Comparison of ENCODE assay signal across 11 cellular contexts in the genomic region with DNA sequence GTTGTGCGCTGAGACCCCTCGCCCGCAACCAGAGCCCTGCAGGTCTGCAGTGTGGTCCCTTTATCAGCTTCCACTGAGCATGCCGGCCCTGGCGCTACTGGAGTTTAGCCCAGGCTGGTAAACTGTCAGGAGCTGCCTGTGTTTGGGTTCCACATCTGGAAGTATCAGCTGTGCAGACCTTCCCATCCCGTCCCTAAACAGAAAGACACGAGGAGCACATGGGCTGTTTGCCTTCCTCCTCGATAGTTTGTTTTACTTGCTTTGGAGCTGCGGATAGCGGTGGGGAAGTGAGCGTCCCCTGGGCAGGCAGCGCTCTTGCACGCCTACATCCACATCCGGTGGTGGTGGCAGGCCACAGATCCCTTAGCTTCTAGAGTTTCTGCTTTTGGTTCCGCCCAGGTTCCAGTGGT. TPM values are rescaled to one million over a fixed set of nuclear protein-coding genes. Genes with fewer than 3 reads are reported as not detected.
DNase-seq lines count a peak whose midpoint lies in the region; ATAC-seq and TF ChIP-seq lines count a peak whose summit lies in the region.
"Had no signal": no experiment of that assay in that cellular context is flagged by ENCODE, and none has a peak within 500 bp of the region (broad histone marks: within the 10 kb centered on the region; RNA-seq: fewer than 3 reads in every experiment).

No MANE protein-coding gene starts in this region.

- H3K9me3 ChIP-seq in left lung: no peaks in the 10 kb centered on the region
- H3K9me3 ChIP-seq: adrenal gland had no signal

- no peak overlapping the region for H3K4me3 ChIP-seq in left lung
- H3K4me3 ChIP-seq: adrenal gland, lung had no signal

- no peaks in the 10 kb centered on the region for H3K4me1 ChIP-seq in left lung
- H3K4me1 ChIP-seq: adrenal gland had no signal

- no peak overlapping the region for H3K27ac ChIP-seq in left lung
- H3K27ac ChIP-seq: 22Rv1 had no signal

- no peak overlapping the region for H3K27ac Mint-ChIP-seq in activated T-helper 1 cell treated with anti-CD3 and anti-CD28 coated beads, Interleukin-12 subunit alpha, Interleukin-12 subunit beta, Interleukin-2, Interleukin-4 antibody, amounts not matched to agents 30 ng/mL and 10 ng/mL and 1 ng/mL, durations not matched to agents 14 hours and 24 hours and 36 hours

- H3K4me3 Mint-ChIP-seq in activated T-helper 1 cell treated with anti-CD3 and anti-CD28 coated beads, Interleukin-12 subunit alpha, Interleukin-12 subunit beta, Interleukin-2, Interleukin-4 antibody, amounts not matched to agents 30 ng/mL and 10 ng/mL and 1 ng/mL, durations not matched to agents 14 hours and 24 hours and 36 hours: peak overlapping the region; percentile 52

- peaks cover 18% of the 10 kb centered on the region for H3K4me1 Mint-ChIP-seq in activated T-helper 1 cell treated with anti-CD3 and anti-CD28 coated beads, Interleukin-12 subunit alpha, Interleukin-12 subunit beta, Interleukin-2, Interleukin-4 antibody, amounts not matched to agents 30 ng/mL and 10 ng/mL and 1 ng/mL, durations not matched to agents 14 hours and 24 hours and 36 hours (ENCODE audit: low read depth)

- ATAC-seq in HG02840 (IDR thresholded peaks at IDR 0.05; ENCODE audit: low FRiP score, unreplicated experiment) (peak; percentile 60), sciatic nerve (peak; percentile 56), left lung (no peak), HG02678 (IDR thresholded peaks at IDR 0.05; ENCODE audit: unreplicated experiment) (no peak)

- no peak for TF ChIP-seq CTCF in left lung (IDR thresholded peaks at IDR 0.05)

- no peaks in the 10 kb centered on the region for H3K36me3 ChIP-seq in left lung
- H3K36me3 ChIP-seq: adrenal gland had no signal

- intact Hi-C loops in activated T-helper 1 cell treated with anti-CD3 and anti-CD28 coated beads, Interleukin-12 subunit alpha, Interleukin-12 subunit beta, Interleukin-2, Interleukin-4 antibody, amounts not matched to agents 30 ng/mL and 10 ng/mL and 1 ng/mL, durations not matched to agents 14 hours and 24 hours and 36 hours (cut with micrococcal nuclease): loop anchor here (1.0 kb wide), 1 partner anchor 12 kb away; no protein-coding TSS in a partner anchor
- intact Hi-C loops in sciatic nerve (cut with DNase I): no loop called here
- intact Hi-C loops in left lung (cut with DNase I): no loop called here

- no peaks in the 10 kb centered on the region for H3K36me3 Mint-ChIP-seq in activated T-helper 1 cell treated with anti-CD3 and anti-CD28 coated beads, Interleukin-12 subunit alpha, Interleukin-12 subunit beta, Interleukin-2, Interleukin-4 antibody, amounts not matched to agents 30 ng/mL and 10 ng/mL and 1 ng/mL, durations not matched to agents 14 hours and 24 hours and 36 hours (ENCODE audit: low read depth)

- no peaks in the 10 kb centered on the region for H3K9me3 Mint-ChIP-seq in activated T-helper 1 cell treated with anti-CD3 and anti-CD28 coated beads, Interleukin-12 subunit alpha, Interleukin-12 subunit beta, Interleukin-2, Interleukin-4 antibody, amounts not matched to agents 30 ng/mL and 10 ng/mL and 1 ng/mL, durations not matched to agents 14 hours and 24 hours and 36 hours

- peaks cover 13% of the 10 kb centered on the region for H3K27me3 Mint-ChIP-seq in activated T-helper 1 cell treated with anti-CD3 and anti-CD28 coated beads, Interleukin-12 subunit alpha, Interleukin-12 subunit beta, Interleukin-2, Interleukin-4 antibody, amounts not matched to agents 30 ng/mL and 10 ng/mL and 1 ng/mL, durations not matched to agents 14 hours and 24 hours and 36 hours (ENCODE audit: insufficient read depth)

- DNase-seq in SIG-M5 treated with dmso at 0.1 percent for 504 hours (lab: John Stamatoyannopoulos, UW; ENCODE audit: unreplicated experiment) (peak; percentile 8), SIG-M5 (lab: John Stamatoyannopoulos, UW) (no peak), sciatic nerve (ENCODE audit: low spot score) (no peak), LoVo (ENCODE audit: low spot score) (no peak), left lung (no peak)
- peak; percentile 32 for DNase-seq in activated T-helper 1 cell treated with anti-CD3 and anti-CD28 coated beads, Interleukin-12 subunit alpha, Interleukin-12 subunit beta, Interleukin-2, Interleukin-4 antibody, amounts not matched to agents 30 ng/mL and 10 ng/mL and 1 ng/mL, durations not matched to agents 14 hours and 24 hours and 36 hours (ENCODE audit: low spot score)

- peaks cover 0 to 2% of the 10 kb centered on the region in 2 donors for H3K27me3 ChIP-seq in left lung
- H3K27me3 ChIP-seq: adrenal gland had no signal

RNA-seq across cellular contexts. Expression of a gene that starts 12.5 kb away (rescaled TPM):
- 2.1 and 3.3 TPM in 2 replicates for total RNA-seq in activated T-helper 1 cell treated with anti-CD3 and anti-CD28 coated beads, Interleukin-12 subunit alpha, Interleukin-12 subunit beta, Interleukin-2, Interleukin-4 antibody, amounts not matched to agents 30 ng/mL and 10 ng/mL and 1 ng/mL, durations not matched to agents 14 hours and 24 hours and 36 hours
- total RNA-seq in sciatic nerve (114 TPM), left lung (10 to 100 TPM in 1 of 2 donors, 1 to 10 TPM in 1; 6.0 to 19.6 TPM)

Comparison
In these comparisons a context has a peak if more than half of its experiments do, and no peak if none do; other contexts are left out.
1. DNase-seq: peak in SIG-M5 treated with dmso at 0.1 percent for 504 hours (single experiment) and activated T-helper 1 cell treated with anti-CD3 and anti-CD28 coated beads, Interleukin-12 subunit alpha, Interleukin-12 subunit beta, Interleukin-2, Interleukin-4 antibody, amounts not matched to agents 30 ng/mL and 10 ng/mL and 1 ng/mL, durations not matched to agents 14 hours and 24 hours and 36 hours (single experiment); none in SIG-M5 (single experiment), sciatic nerve (single experiment), LoVo (single experiment) and left lung (0 of 2).
2. ATAC-seq: peak in HG02840 (single experiment) and sciatic nerve (single experiment); none in left lung (single experiment) and HG02678 (single experiment).